In genomic region chr3:185059766-185060165, GRCh38 we compare ENCODE assay signal across 16 cellular contexts.
DNase-seq lines count a peak whose midpoint lies in the region; ATAC-seq and TF ChIP-seq lines count a peak whose summit lies in the region.
"Had no signal": no experiment of that assay in that cellular context is flagged by ENCODE, and none has a peak within 500 bp of the region (broad histone marks: within the 10 kb centered on the region; RNA-seq: fewer than 3 reads in every experiment).

No MANE protein-coding gene starts in this region.

- intact Hi-C loops in activated CD8-positive, alpha-beta T cell treated with anti-CD3 and anti-CD28 coated beads for 36 hours (cut with micrococcal nuclease), result no loop called here

- no peaks in the 10 kb centered on the region for H3K4me1 Mint-ChIP-seq in osteocyte (ENCODE audit: unreplicated experiment)
- no peaks in the 10 kb centered on the region for H3K4me1 Mint-ChIP-seq in activated CD8-positive, alpha-beta T cell treated with anti-CD3 and anti-CD28 coated beads for 36 hours (ENCODE audit: low read depth)
- H3K4me1 Mint-ChIP-seq: H9 had no signal

- DNase-seq in NOMO-1 treated with DMSO at 0.1 percent for 48 hours (lab: John Stamatoyannopoulos, UW; ENCODE audit: unreplicated experiment) (peak; percentile 30), NOMO-1 treated with dmso at 0.1 percent for 144 hours (lab: John Stamatoyannopoulos, UW; ENCODE audit: unreplicated experiment) (no peak), Kasumi-1 (lab: John Stamatoyannopoulos, UW) (peak; percentile 70 to 73), UCSD-AML1 (lab: John Stamatoyannopoulos, UW; ENCODE audit: unreplicated experiment) (peak; percentile 25), osteocyte (ENCODE audit: extremely low spot score, unreplicated experiment) (peak; percentile 17), NCI-H1436 treated with DMSO at 0.1 percent for 48 hours (lab: John Stamatoyannopoulos, UW) (no peak)
- no peak for DNase-seq in NK-92 treated with Interleukin-12 subunit alpha and Interleukin-12 subunit beta, amount 100 ng/mL, for 24 hours (lab: John Stamatoyannopoulos, UW)
- DNase-seq in activated CD8-positive, alpha-beta T cell treated with anti-CD3 and anti-CD28 coated beads for 36 hours, result no peak
- DNase-seq: 8988T, Caco-2, H9, NCI-H1092, NCI-H187, NCI-H446 treated with DMSO at 0.1 percent for 48 hours, NCI-H774, SJCRH30 had no signal

- no peak overlapping the region for H3K27ac Mint-ChIP-seq in osteocyte (ENCODE audit: unreplicated experiment)
- no peak overlapping the region for H3K27ac Mint-ChIP-seq in activated CD8-positive, alpha-beta T cell treated with anti-CD3 and anti-CD28 coated beads for 36 hours
- H3K27ac Mint-ChIP-seq: H9 had no signal

- H3K4me3 Mint-ChIP-seq in osteocyte (ENCODE audit: unreplicated experiment), result no peak overlapping the region
- H3K4me3 Mint-ChIP-seq in activated CD8-positive, alpha-beta T cell treated with anti-CD3 and anti-CD28 coated beads for 36 hours, result no peak overlapping the region
- H3K4me3 Mint-ChIP-seq: H9 had no signal

- peaks cover 33% of the 10 kb centered on the region for H3K9me3 Mint-ChIP-seq in osteocyte (ENCODE audit: unreplicated experiment)
- H3K9me3 Mint-ChIP-seq in activated CD8-positive, alpha-beta T cell treated with anti-CD3 and anti-CD28 coated beads for 36 hours, result peaks cover 41% of the 10 kb centered on the region

- POLR2A ChIA-PET in activated CD8-positive, alpha-beta T cell treated with anti-CD3 and anti-CD28 coated beads for 36 hours (lab: Charles Lee), result no interaction called here

- CTCF ChIA-PET in activated CD8-positive, alpha-beta T cell treated with anti-CD3 and anti-CD28 coated beads for 36 hours (lab: Charles Lee), result no interaction called here

- no peaks in the 10 kb centered on the region for H3K27me3 Mint-ChIP-seq in osteocyte (ENCODE audit: unreplicated experiment)
- H3K27me3 Mint-ChIP-seq in activated CD8-positive, alpha-beta T cell treated with anti-CD3 and anti-CD28 coated beads for 36 hours, result peaks cover 2% of the 10 kb centered on the region

- no peak for TF ChIP-seq CTCF in osteocyte (IDR thresholded peaks at IDR 0.05)
- TF ChIP-seq CTCF in activated CD8-positive, alpha-beta T cell treated with anti-CD3 and anti-CD28 coated beads for 36 hours (IDR thresholded peaks at IDR 0.05), result no peak

- no peak for ATAC-seq in activated CD8-positive, alpha-beta T cell treated with anti-CD3 and anti-CD28 coated beads for 36 hours

- H3K36me3 Mint-ChIP-seq in osteocyte (ENCODE audit: unreplicated experiment), result peaks cover 24% of the 10 kb centered on the region
- peaks cover 8% of the 10 kb centered on the region for H3K36me3 Mint-ChIP-seq in activated CD8-positive, alpha-beta T cell treated with anti-CD3 and anti-CD28 coated beads for 36 hours (ENCODE audit: low read depth)

Comparison
In these comparisons a context has a peak if more than half of its experiments do, and no peak if none do; other contexts are left out.
1. DNase-seq: peak in NOMO-1 treated with DMSO at 0.1 percent for 48 hours (single experiment), Kasumi-1 (2 of 2), UCSD-AML1 (single experiment) and osteocyte (single experiment); none in NOMO-1 treated with dmso at 0.1 percent for 144 hours (single experiment), NK-92 treated with Interleukin-12 subunit alpha and Interleukin-12 subunit beta, amount 100 ng/mL, for 24 hours (single experiment), NCI-H1436 treated with DMSO at 0.1 percent for 48 hours (single experiment) and activated CD8-positive, alpha-beta T cell treated with anti-CD3 and anti-CD28 coated beads for 36 hours (single experiment).